In genomic region chr14:105398044-105398725, GRCh38 we compare ENCODE assay signal across 8 cellular contexts. TPM values are rescaled to one million over a fixed set of nuclear protein-coding genes. Genes with fewer than 3 reads are reported as not detected.
DNase-seq lines count a peak whose midpoint lies in the region; ATAC-seq and TF ChIP-seq lines count a peak whose summit lies in the region.

Gene TEX22 (plus strand): TSS chr14:105398538. CDS start chr14:105399341, 803 bp downstream.

- no peaks in the 10 kb centered on the region for H3K27me3 Mint-ChIP-seq in activated B cell treated with CpG ODN at 0.5 μM for 24 hours

- H3K9me3 Mint-ChIP-seq in activated B cell treated with CpG ODN at 0.5 μM for 24 hours: no peaks in the 10 kb centered on the region

- DNase-seq in NCI-H2227 (lab: John Stamatoyannopoulos, UW; ENCODE audit: unreplicated experiment) (peak; percentile 91), activated B cell treated with CpG ODN at 0.5 μM for 24 hours (peak; percentile 99), caudate nucleus (lab: John Stamatoyannopoulos, UW) (peak in 56 of 61 donors; percentile 22 to 86 (median 70)), kidney epithelial cell (ENCODE audit: low read depth) (no peak)
- DNase-seq in stimulated activated CD4-positive, alpha-beta T cell treated with anti-CD3 and anti-CD28 coated beads, Interleukin-15, amount 100 ng/mL, for 1 hour (ENCODE audit: low read depth in 1 of 2, low spot score in 1 of 2): peak; percentile 81 to 94

- peak; percentile 59 for ATAC-seq in GM18520 (IDR thresholded peaks at IDR 0.05; ENCODE audit: unreplicated experiment)
- peak; percentile 64 for ATAC-seq in HG03103 (IDR thresholded peaks at IDR 0.05; ENCODE audit: low read depth, unreplicated experiment)
- peak; percentile 86 for ATAC-seq in activated B cell treated with CpG ODN at 0.5 μM for 24 hours (ENCODE audit: low read depth)

- H3K27ac ChIP-seq in 22Rv1: peak within 1 kb of the TSS; percentile 74
- peak within 1 kb of the TSS; percentile 85 for H3K27ac ChIP-seq in caudate nucleus (ENCODE audit: low read depth, low read length)

- TF ChIP-seq CTCF in 22Rv1 (IDR thresholded peaks at IDR 0.05) (no peak), activated B cell treated with CpG ODN at 0.5 μM for 24 hours (IDR thresholded peaks at IDR 0.05) (no peak), kidney epithelial cell (IDR thresholded peaks at IDR 0.05; ENCODE audit: insufficient read depth, low read length, poor library complexity, severe bottlenecking) (no peak)

- peak within 1 kb of the TSS; percentile 91 for H3K27ac Mint-ChIP-seq in activated B cell treated with CpG ODN at 0.5 μM for 24 hours

- peaks cover 3% of the 10 kb centered on the region for H3K36me3 ChIP-seq in kidney epithelial cell (ENCODE audit: control insufficient read depth, insufficient read depth, low read length)

- CTCF ChIA-PET in activated B cell treated with CpG ODN at 0.5 μM for 24 hours (lab: Charles Lee): interaction anchor here (1.0 to 2.4 kb wide), 5 partner anchors 9 to 196 kb away, joined by 3 to 8 read pairs (median 4); no protein-coding TSS in a partner anchor

- POLR2A ChIA-PET in activated B cell treated with CpG ODN at 0.5 μM for 24 hours (lab: Charles Lee): interaction anchor here (0.6 to 2.4 kb wide), 14 partner anchors 9 to 607 kb away, joined by 3 to 14 read pairs (median 4); partner anchors contain the start of genes BRF1, BTBD6, NUDT14 and TEDC1

- no peaks in the 10 kb centered on the region for H3K27me3 ChIP-seq in kidney epithelial cell (ENCODE audit: control insufficient read depth, insufficient read depth, low read length)

- H3K4me1 Mint-ChIP-seq in activated B cell treated with CpG ODN at 0.5 μM for 24 hours: peaks cover 24% of the 10 kb centered on the region

- intact Hi-C loops in activated B cell treated with CpG ODN at 0.5 μM for 24 hours (cut with micrococcal nuclease): loop anchor here (1.0 to 2.0 kb wide), 5 partner anchors 17 to 97 kb away; partner anchors contain the start of genes BRF1 and MTA1

- H3K36me3 Mint-ChIP-seq in activated B cell treated with CpG ODN at 0.5 μM for 24 hours (ENCODE audit: low read depth): peaks cover 18% of the 10 kb centered on the region

- H3K4me3 ChIP-seq in kidney epithelial cell (ENCODE audit: low read depth, low read length): peak within 1 kb of the TSS; percentile 86

- H3K4me3 Mint-ChIP-seq in activated B cell treated with CpG ODN at 0.5 μM for 24 hours: peak within 1 kb of the TSS; percentile 90

RNA-seq across cellular contexts. Expression of gene TEX22, which starts in this region (rescaled TPM):
- total RNA-seq in activated B cell treated with CpG ODN at 0.5 μM for 24 hours (2.8 and 5.7 TPM in 2 replicates), kidney epithelial cell (0.27 and 0.46 TPM in 2 replicates)
